ENCODE assay signal across 30 cellular contexts in genomic region chr10:37780536-37780935, GRCh38.
"Had no signal": no experiment of that assay in that cellular context is flagged by ENCODE, and none has a peak within 500 bp of the region (broad histone marks: within the 10 kb centered on the region; RNA-seq: fewer than 3 reads in every experiment).

No MANE protein-coding gene starts in this region.

- ATAC-seq: naive thymus-derived CD8-positive, alpha-beta T cell; natural killer cell treated with Interleukin-12 subunit alpha and Interleukin-12 subunit beta and Interleukin-15 and Interleukin-18, amount 100 ng/mL, for 72 hours; psoas muscle; sciatic nerve; stimulated activated effector memory CD8-positive, alpha-beta T cell treated with anti-CD3 and anti-CD28 coated beads, Interleukin-12 subunit alpha, Interleukin-12 subunit beta, amount 100 ng/mL, for 72 hours; stimulated activated naive B cell treated with anti-CD40 and anti-IgM and Interleukin-4, amounts not matched to agents 10 μg/mL and 1 μg/mL and 100 μg/mL, for 72 hours; upper lobe of right lung had no signal

- H3K36me3 Mint-ChIP-seq: stimulated activated effector memory CD8-positive, alpha-beta T cell treated with anti-CD3 and anti-CD28 coated beads, Interleukin-12 subunit alpha, Interleukin-12 subunit beta, amount 100 ng/mL, for 72 hours; type B pancreatic cell had no signal

- H2AFZ ChIP-seq: parathyroid adenoma had no signal

- H3K4me3 Mint-ChIP-seq: naive thymus-derived CD8-positive, alpha-beta T cell; natural killer cell treated with Interleukin-12 subunit alpha and Interleukin-12 subunit beta and Interleukin-15 and Interleukin-18, amount 100 ng/mL, for 72 hours; nephron progenitor cell; neural crest cell; stimulated activated effector memory CD8-positive, alpha-beta T cell treated with anti-CD3 and anti-CD28 coated beads, Interleukin-12 subunit alpha, Interleukin-12 subunit beta, amount 100 ng/mL, for 72 hours; stimulated activated naive B cell treated with anti-CD40 and anti-IgM and Interleukin-4, amounts not matched to agents 10 μg/mL and 1 μg/mL and 100 μg/mL, for 72 hours; type B pancreatic cell had no signal

- H3K27me3 Mint-ChIP-seq: naive B cell; naive thymus-derived CD8-positive, alpha-beta T cell; natural killer cell treated with Interleukin-12 subunit alpha and Interleukin-12 subunit beta and Interleukin-15 and Interleukin-18, amount 100 ng/mL, for 72 hours; progenitor cell of endocrine pancreas; stimulated activated naive B cell treated with anti-CD40 and anti-IgM and Interleukin-4, amounts not matched to agents 10 μg/mL and 1 μg/mL and 100 μg/mL, for 72 hours; type B pancreatic cell had no signal

- H3K4me2 ChIP-seq: smooth muscle cell had no signal

- H3K27me3 ChIP-seq: ovary, spleen, stomach, thyroid gland, tibial nerve, upper lobe of right lung, uterus had no signal

- H3K9me3 ChIP-seq: thyroid gland had no signal

- H3K4me3 ChIP-seq: ovary, psoas muscle, skin epidermis, smooth muscle cell, spleen, stomach, thoracic aorta, thyroid gland, tibial nerve, upper lobe of right lung, uterus had no signal

- DNase-seq: naive B cell; naive thymus-derived CD8-positive, alpha-beta T cell; nephron progenitor cell; occipital lobe; ovary; posterior cingulate gyrus; psoas muscle; right cardiac atrium; spleen; stimulated activated CD4-positive, alpha-beta T cell treated with anti-CD3 and anti-CD28 coated beads, Interleukin-15, amount 100 ng/mL, for 24 hours; stimulated activated CD4-positive, alpha-beta T cell treated with anti-CD3 and anti-CD28 coated beads, Interleukin-2, amount 100 ng/mL, for 24 hours; stimulated activated CD4-positive, alpha-beta T cell treated with anti-CD3 and anti-CD28 coated beads, Interleukin-2, amount 100 ng/mL, for 48 hours; stimulated activated CD4-positive, alpha-beta T cell treated with anti-CD3 and anti-CD28 coated beads, Interleukin-4, amount 100 ng/mL, for 24 hours; stimulated activated naive B cell treated with anti-CD40 and anti-IgM and Interleukin-4, amounts not matched to agents 10 μg/mL and 1 μg/mL and 100 μg/mL, for 72 hours; stimulated activated naive CD4-positive, alpha-beta T cell treated with Interleukin-2 at 50 U/mL for 16 hours; stomach; thyroid gland; upper lobe of right lung; uterus had no signal

- H3K4me1 ChIP-seq: parathyroid adenoma, psoas muscle, spleen, stomach, thyroid gland, tibial nerve, upper lobe of right lung, uterus had no signal

- H3K27ac Mint-ChIP-seq: naive B cell; naive thymus-derived CD8-positive, alpha-beta T cell; natural killer cell treated with Interleukin-12 subunit alpha and Interleukin-12 subunit beta and Interleukin-15 and Interleukin-18, amount 100 ng/mL, for 72 hours; nephron progenitor cell; progenitor cell of endocrine pancreas; stimulated activated effector memory CD8-positive, alpha-beta T cell treated with anti-CD3 and anti-CD28 coated beads, Interleukin-12 subunit alpha, Interleukin-12 subunit beta, amount 100 ng/mL, for 72 hours; stimulated activated naive B cell treated with anti-CD40 and anti-IgM and Interleukin-4, amounts not matched to agents 10 μg/mL and 1 μg/mL and 100 μg/mL, for 72 hours; type B pancreatic cell had no signal

- H3K27ac ChIP-seq: ovary, parathyroid adenoma, psoas muscle, skin epidermis, spleen, stomach, thoracic aorta, thyroid gland, tibial nerve, upper lobe of right lung, uterus had no signal

- H3K79me2 ChIP-seq: parathyroid adenoma had no signal

- H3K36me3 ChIP-seq: ovary, thoracic aorta, thyroid gland, upper lobe of right lung, uterus had no signal

- H3K9ac ChIP-seq: parathyroid adenoma had no signal

- H3K4me1 Mint-ChIP-seq: naive B cell; naive thymus-derived CD8-positive, alpha-beta T cell; nephron progenitor cell; neural crest cell; stimulated activated effector memory CD8-positive, alpha-beta T cell treated with anti-CD3 and anti-CD28 coated beads, Interleukin-12 subunit alpha, Interleukin-12 subunit beta, amount 100 ng/mL, for 72 hours; stimulated activated naive B cell treated with anti-CD40 and anti-IgM and Interleukin-4, amounts not matched to agents 10 μg/mL and 1 μg/mL and 100 μg/mL, for 72 hours had no signal
